ENCODE assay signal across 8 cellular contexts in the genomic region with DNA sequence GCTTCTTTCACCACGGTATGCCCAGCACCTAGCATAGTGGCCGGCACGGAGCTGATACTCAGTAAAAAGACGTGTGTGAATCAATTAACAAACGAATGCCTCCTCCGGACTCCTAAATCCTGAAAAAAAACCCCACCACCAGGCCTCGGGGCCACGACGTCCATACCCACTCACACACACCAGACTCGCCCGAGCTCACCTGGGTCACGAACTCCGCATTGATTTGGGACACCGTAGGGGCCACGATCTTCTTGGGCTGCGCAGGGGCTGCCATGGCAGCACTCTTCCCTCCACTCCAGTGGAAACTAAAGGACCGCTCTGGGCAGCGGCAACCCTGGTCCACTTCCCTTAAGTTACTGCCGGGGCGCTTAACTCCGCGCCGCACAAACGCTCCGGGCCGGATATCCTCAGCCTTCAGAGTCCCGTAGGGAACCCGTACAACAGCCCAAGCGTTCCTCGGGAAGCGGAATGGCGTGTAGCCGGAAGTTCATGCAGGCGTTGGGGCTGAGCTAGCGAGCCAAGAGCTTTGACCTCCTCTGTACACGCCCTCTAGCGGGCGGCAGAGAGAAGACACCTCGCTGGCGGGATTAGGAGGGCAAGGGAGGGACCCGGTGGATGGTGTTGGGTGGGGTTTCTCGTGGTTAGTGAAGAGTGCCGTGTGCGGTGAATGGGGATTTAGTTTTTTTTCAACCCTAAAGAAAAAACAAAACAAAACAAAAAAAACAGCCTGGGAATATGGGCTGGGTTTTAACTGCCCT. TPM values are rescaled to one million over a fixed set of nuclear protein-coding genes. Genes with fewer than 3 reads are reported as not detected.
DNase-seq lines count a peak whose midpoint lies in the region; ATAC-seq, FAIRE-seq and TF ChIP-seq lines count a peak whose summit lies in the region.

A gene (minus strand): TSS at position 403 of the 758 bp plus-strand sequence. CDS start 129 bp downstream, at position 274.

- TF ChIP-seq CTCF in astrocyte (IDR thresholded peaks at IDR 0.05; ENCODE audit: insufficient read depth, low read depth, low read length) = peak; percentile 88

- FAIRE-seq in astrocyte (lab: Jason Lieb, UNC) = peak; percentile 26

- ATAC-seq in GM18505 (IDR thresholded peaks at IDR 0.05; ENCODE audit: unreplicated experiment) = peak; percentile 97
- peak; percentile 98 for ATAC-seq in HG02973 (IDR thresholded peaks at IDR 0.05; ENCODE audit: unreplicated experiment)

- no peaks in the 10 kb centered on the region for H3K27me3 ChIP-seq in astrocyte (ENCODE audit: insufficient read depth, low read length)

- peaks cover 21% of the 10 kb centered on the region for H4K20me1 ChIP-seq in astrocyte (ENCODE audit: insufficient read depth, low read length)

- no peaks in the 10 kb centered on the region for H3K9me3 Mint-ChIP-seq in T-helper 2 cell treated with Interferon-gamma antibody and Interleukin-4, amounts not matched to agents 5 μg/mL and 100 μg/mL, for 36 hours
- H3K9me3 Mint-ChIP-seq in astrocyte (ENCODE audit: unreplicated experiment) = no peaks in the 10 kb centered on the region

- peak within 1 kb of the TSS; percentile 97 for H3K9ac ChIP-seq in astrocyte (ENCODE audit: low read length)

- H3K4me1 ChIP-seq in astrocyte (ENCODE audit: insufficient read depth, low read length) = peaks cover 6% of the 10 kb centered on the region

- H3K27ac ChIP-seq in astrocyte (ENCODE audit: low read depth, low read length) = peak within 1 kb of the TSS; percentile 77

- no peaks in the 10 kb centered on the region for H3K36me3 ChIP-seq in astrocyte (ENCODE audit: insufficient read depth, low read length)

- TF ChIP-seq POLR2A in GM18505 (IDR thresholded peaks at IDR 0.05; ENCODE audit: borderline replicate concordance, extremely low read depth, insufficient read depth, insufficient read length) = peak; percentile 94

- H3K27me3 Mint-ChIP-seq in T-helper 2 cell treated with Interferon-gamma antibody and Interleukin-4, amounts not matched to agents 5 μg/mL and 100 μg/mL, for 36 hours (ENCODE audit: low read depth) = no peaks in the 10 kb centered on the region
- no peaks in the 10 kb centered on the region for H3K27me3 Mint-ChIP-seq in astrocyte (ENCODE audit: low read depth, unreplicated experiment)

- H3K27ac Mint-ChIP-seq in T-helper 2 cell treated with Interferon-gamma antibody and Interleukin-4, amounts not matched to agents 5 μg/mL and 100 μg/mL, for 36 hours = peak within 1 kb of the TSS; percentile 96
- peak within 1 kb of the TSS; percentile 96 for H3K27ac Mint-ChIP-seq in astrocyte (ENCODE audit: unreplicated experiment)

- peak within 1 kb of the TSS; percentile 97 for H3K4me3 ChIP-seq in astrocyte (ENCODE audit: insufficient read depth, low read depth, low read length)

- peak within 1 kb of the TSS; percentile 98 for H2AFZ ChIP-seq in astrocyte (ENCODE audit: low read depth, low read length)

- peaks cover 13% of the 10 kb centered on the region for H3K36me3 Mint-ChIP-seq in T-helper 2 cell treated with Interferon-gamma antibody and Interleukin-4, amounts not matched to agents 5 μg/mL and 100 μg/mL, for 36 hours (ENCODE audit: low read depth)
- no peaks in the 10 kb centered on the region for H3K36me3 Mint-ChIP-seq in astrocyte (ENCODE audit: low read depth, unreplicated experiment)

- peaks cover 23% of the 10 kb centered on the region for H3K4me1 Mint-ChIP-seq in T-helper 2 cell treated with Interferon-gamma antibody and Interleukin-4, amounts not matched to agents 5 μg/mL and 100 μg/mL, for 36 hours (ENCODE audit: low read depth)
- H3K4me1 Mint-ChIP-seq in astrocyte (ENCODE audit: low read depth, unreplicated experiment) = peaks cover 11% of the 10 kb centered on the region

- H3K4me3 Mint-ChIP-seq in T-helper 2 cell treated with Interferon-gamma antibody and Interleukin-4, amounts not matched to agents 5 μg/mL and 100 μg/mL, for 36 hours = peak within 1 kb of the TSS; percentile 94
- peak within 1 kb of the TSS; percentile 99 for H3K4me3 Mint-ChIP-seq in astrocyte (ENCODE audit: unreplicated experiment)

- peak within 1 kb of the TSS; percentile 94 for H3K4me2 ChIP-seq in astrocyte (ENCODE audit: low read length)

- peaks cover 50% of the 10 kb centered on the region for H3K79me2 ChIP-seq in astrocyte (ENCODE audit: insufficient read depth, low read length)

- DNase-seq in NCI-H1930 (lab: John Stamatoyannopoulos, UW) = peak; percentile 87 to 88
- peak; percentile 89 for DNase-seq in T-helper 2 cell treated with Interferon-gamma antibody and Interleukin-4, amounts not matched to agents 5 μg/mL and 100 μg/mL, for 36 hours (ENCODE audit: low spot score)
- DNase-seq in astrocyte (ENCODE audit: low read depth) = peak; percentile 97
- DNase-seq in hepatic stellate cell (ENCODE audit: low spot score) = peak; percentile 92
- DNase-seq in renal cortical epithelial cell (ENCODE audit: low read depth) = peak; percentile 97
- no peak for DNase-seq in cortex of kidney (lab: John Stamatoyannopoulos, UW)

- no peaks in the 10 kb centered on the region for H3K9me3 ChIP-seq in astrocyte (ENCODE audit: insufficient read depth, low read depth, low read length)

RNA-seq across cellular contexts. Expression of the gene that starts here (rescaled TPM):
- total RNA-seq in astrocyte (24.0 and 27.2 TPM in 2 replicates), renal cortical epithelial cell (24.5 and 37.8 TPM in 2 replicates)
